1 cellular context compared by ENCODE assay signal in genomic region chr12:6508087-6508486, GRCh38.
TF ChIP-seq lines count a peak whose summit lies in the region.

No MANE protein-coding gene starts in this region.

TF ChIP-seq in endothelial cell of umbilical vein, 7 proteins besides CTCF, POLR2A, EP300 and RAD21:
- TF ChIP-seq JUN (IDR thresholded peaks at IDR 0.05; ENCODE audit: borderline replicate concordance, insufficient read depth, insufficient read length, low read depth) (no peak), EZH2 (IDR thresholded peaks at IDR 0.05; ENCODE audit: borderline replicate concordance, low read depth, low read length, severe bottlenecking) (no peak), POLR2AphosphoS5 (IDR thresholded peaks at IDR 0.05; ENCODE audit: insufficient read depth, low read depth, low read length) (no peak), FOS (IDR thresholded peaks at IDR 0.05; ENCODE audit: borderline replicate concordance, insufficient read depth, low read length) (no peak), MYC (IDR thresholded peaks at IDR 0.05; ENCODE audit: low read depth, low read length) (no peak), GATA2 (IDR thresholded peaks at IDR 0.05; ENCODE audit: insufficient read depth, insufficient read length, low read depth, low read length) (no peak), MAX (IDR thresholded peaks at IDR 0.05; ENCODE audit: insufficient read depth, insufficient read length) (no peak)
